Comparison of ENCODE assay signal across 16 cellular contexts in genomic region chr6:11248974-11249761, GRCh38.
"Had no signal": no experiment of that assay in that cellular context is flagged by ENCODE, and none has a peak within 500 bp of the region (broad histone marks: within the 10 kb centered on the region; RNA-seq: fewer than 3 reads in every experiment).

No MANE protein-coding gene starts in this region.

- H3K9me3 ChIP-seq: ascending aorta, gastrocnemius medialis, lower lobe of right lung, prostate gland had no signal

- H3K36me3 ChIP-seq: ascending aorta, gastrocnemius medialis, heart right ventricle, lower lobe of right lung, prostate gland had no signal

- H3K27ac ChIP-seq: gastrocnemius medialis, heart right ventricle, lower lobe of right lung, prostate gland had no signal

- H3K9me3 Mint-ChIP-seq: activated naive CD8-positive, alpha-beta T cell treated with anti-CD3 and anti-CD28 coated beads, Interleukin-2, amount 50 U/mL, for 24 hours had no signal

- H3K27me3 Mint-ChIP-seq: activated naive CD8-positive, alpha-beta T cell treated with anti-CD3 and anti-CD28 coated beads, Interleukin-2, amount 50 U/mL, for 24 hours had no signal

- H3K4me2 ChIP-seq: smooth muscle cell had no signal

- H3K27me3 ChIP-seq: ascending aorta, gastrocnemius medialis, heart right ventricle had no signal

- H3K27ac Mint-ChIP-seq: activated naive CD4-positive, alpha-beta T cell treated with anti-CD3 and anti-CD28 coated beads for 36 hours; activated naive CD8-positive, alpha-beta T cell treated with anti-CD3 and anti-CD28 coated beads, Interleukin-2, amount 50 U/mL, for 24 hours; activated T-helper 2 cell treated with anti-CD3 and anti-CD28 coated beads, Interferon-gamma antibody, Interleukin-2, Interleukin-4, amounts not matched to agents 10 μg/mL and 5 μg/mL and 100 μg/mL, durations not matched to agents 14 hours and 24 hours and 36 hours had no signal

- ATAC-seq: activated CD4-positive, CD25-positive, alpha-beta regulatory T cell treated with anti-CD3 and anti-CD28 coated beads, Interleukin-2, amount 50 U/mL, for 24 hours; activated naive CD8-positive, alpha-beta T cell treated with anti-CD3 and anti-CD28 coated beads, Interleukin-2, amount 50 U/mL, for 24 hours; gastrocnemius medialis; heart right ventricle; left cardiac atrium; lower lobe of right lung; right cardiac atrium had no signal

- H3K4me3 Mint-ChIP-seq: activated naive CD4-positive, alpha-beta T cell treated with anti-CD3 and anti-CD28 coated beads for 36 hours; activated naive CD8-positive, alpha-beta T cell treated with anti-CD3 and anti-CD28 coated beads, Interleukin-2, amount 50 U/mL, for 24 hours; neural crest cell had no signal

- H3K4me1 ChIP-seq: gastrocnemius medialis, prostate gland had no signal

- DNase-seq: activated CD4-positive, alpha-beta T cell treated with anti-CD3 and anti-CD28 coated beads, Interleukin-2, amount 50 U/mL, for 4 hours; activated naive CD4-positive, alpha-beta T cell treated with anti-CD3 and anti-CD28 coated beads for 36 hours; activated naive CD8-positive, alpha-beta T cell treated with anti-CD3 and anti-CD28 coated beads, Interleukin-2, amount 50 U/mL, for 24 hours; erythroblast; gastrocnemius medialis; heart right ventricle; left cardiac atrium; lower lobe of right lung; midbrain; right cardiac atrium had no signal

- H3K4me3 ChIP-seq: ascending aorta, gastrocnemius medialis, heart right ventricle, lower lobe of right lung, prostate gland, smooth muscle cell had no signal
